31 cellular contexts compared by ENCODE assay signal in genomic region chr10:87038286-87038717, GRCh38. TPM values are rescaled to one million over a fixed set of nuclear protein-coding genes. Genes with fewer than 3 reads are reported as not detected.
DNase-seq lines count a peak whose midpoint lies in the region; ATAC-seq, FAIRE-seq and TF ChIP-seq lines count a peak whose summit lies in the region.
"Had no signal": no experiment of that assay in that cellular context is flagged by ENCODE, and none has a peak within 500 bp of the region (broad histone marks: within the 10 kb centered on the region; RNA-seq: fewer than 3 reads in every experiment).

No MANE protein-coding gene starts in this region.

- H3K36me3 ChIP-seq in keratinocyte (ENCODE audit: control insufficient read depth in 2 of 2, extremely low read depth in 1 of 2, insufficient read depth in 2 of 2, low read length in 2 of 2) (no peaks in the 10 kb centered on the region), OCI-LY7 (ENCODE audit: insufficient read depth, low read length) (no peaks in the 10 kb centered on the region)
- H3K36me3 ChIP-seq: vagina had no signal

- H3K9me2 ChIP-seq in OCI-LY7 (ENCODE audit: insufficient read depth, low read length): no peaks in the 10 kb centered on the region

- H3K4me1 ChIP-seq in keratinocyte (ENCODE audit: control insufficient read depth, extremely low read depth, insufficient read depth, low read length): peaks cover 13% of the 10 kb centered on the region
- no peaks in the 10 kb centered on the region for H3K4me1 ChIP-seq in OCI-LY7 (ENCODE audit: insufficient read depth, low read length, poor library complexity, severe bottlenecking)
- H3K4me1 ChIP-seq: vagina had no signal

- H3K4me1 Mint-ChIP-seq in stimulated activated naive CD8-positive, alpha-beta T cell treated with anti-CD3 and anti-CD28 coated beads, Interleukin-15, amount 100 ng/mL, for 72 hours: no peaks in the 10 kb centered on the region
- H3K4me1 Mint-ChIP-seq: activated B cell treated with CpG ODN at 0.5 μM for 24 hours; activated naive CD4-positive, alpha-beta T cell treated with anti-CD3 and anti-CD28 coated beads, Interleukin-2, amount 50 U/mL, for 24 hours; CD14-positive monocyte; endodermal cell; memory B cell; nephron had no signal

- H3K9me1 ChIP-seq in keratinocyte (ENCODE audit: control insufficient read depth, extremely low read depth, insufficient read depth, low read length): no peaks in the 10 kb centered on the region

- no peak overlapping the region for H3K4me3 ChIP-seq in keratinocyte (ENCODE audit: control insufficient read depth in 2 of 3, extremely low read depth in 1 of 3, insufficient read depth in 2 of 3, low read depth in 1 of 3, low read length in 3 of 3)
- H3K4me3 ChIP-seq in OCI-LY7 (ENCODE audit: low read depth, low read length, poor library complexity, severe bottlenecking): no peak overlapping the region
- H3K4me3 ChIP-seq: hepatocyte, K562, skin epidermis, vagina had no signal

- H3K27me3 ChIP-seq in keratinocyte (ENCODE audit: control insufficient read depth, extremely low read depth, insufficient read depth, low read length): no peaks in the 10 kb centered on the region
- H3K27me3 ChIP-seq: hepatocyte, vagina had no signal

- H3K4me2 ChIP-seq in keratinocyte (ENCODE audit: control insufficient read depth, extremely low read depth, insufficient read depth, low read depth, low read length): peak overlapping the region; percentile 56
- H3K4me2 ChIP-seq in OCI-LY7 (ENCODE audit: low read length): no peak overlapping the region
- H3K4me2 ChIP-seq: hepatocyte had no signal

- POLR2A ChIA-PET in RWPE1 (lab: Yijun Ruan, JAX; ENCODE audit: low non-redundant PET): no interaction called here
- POLR2A ChIA-PET in OCI-LY7 (lab: Charles Lee): no interaction called here

- dilution Hi-C loops in keratinocyte (cut with MboI; ENCODE audit: extremely low pct_ligation_motif_present, low sequenced_read_pairs): no loop called here

- no TSS peak for BruUV-seq in OCI-LY7 (replicated peaks; lab: Mats Ljungman, UMichigan)

- H3K9me3 Mint-ChIP-seq in stimulated activated naive CD8-positive, alpha-beta T cell treated with anti-CD3 and anti-CD28 coated beads, Interleukin-15, amount 100 ng/mL, for 72 hours: no peaks in the 10 kb centered on the region
- H3K9me3 Mint-ChIP-seq: activated B cell treated with CpG ODN at 0.5 μM for 24 hours, CD14-positive monocyte, memory B cell had no signal

- no peaks in the 10 kb centered on the region for H3K27me3 Mint-ChIP-seq in stimulated activated naive CD8-positive, alpha-beta T cell treated with anti-CD3 and anti-CD28 coated beads, Interleukin-15, amount 100 ng/mL, for 72 hours
- H3K27me3 Mint-ChIP-seq: activated B cell treated with CpG ODN at 0.5 μM for 24 hours; activated CD8-positive, alpha-beta T cell treated with anti-CD3 and anti-CD28 coated beads for 36 hours; activated naive CD4-positive, alpha-beta T cell treated with anti-CD3 and anti-CD28 coated beads, Interleukin-2, amount 50 U/mL, for 24 hours; memory B cell had no signal

- no peak for TF ChIP-seq CTCF in RWPE1 (conservative IDR thresholded peaks at IDR 0.05; ENCODE audit: low read depth)
- no peak for TF ChIP-seq CTCF in keratinocyte (optimal IDR thresholded peaks at IDR 0.05 in 1 of 3, IDR thresholded peaks at IDR 0.05 in 1 of 3, conservative IDR thresholded peaks at IDR 0.05 in 1 of 3; ENCODE audit: extremely low read depth in 1 of 3, insufficient read depth in 2 of 3, low read length in 3 of 3)
- TF ChIP-seq CTCF in OCI-LY7 (conservative IDR thresholded peaks at IDR 0.05; ENCODE audit: low read length): no peak

- H4K20me1 ChIP-seq in keratinocyte (ENCODE audit: control insufficient read depth, extremely low read depth, insufficient read depth, low read length) (no peaks in the 10 kb centered on the region), OCI-LY7 (ENCODE audit: insufficient read depth, low read length) (no peaks in the 10 kb centered on the region)

- no peaks in the 10 kb centered on the region for H3K9me3 ChIP-seq in keratinocyte (ENCODE audit: control insufficient read depth, low read depth, low read length)
- H3K9me3 ChIP-seq in OCI-LY7 (ENCODE audit: low read length): no peaks in the 10 kb centered on the region
- H3K9me3 ChIP-seq: vagina had no signal

- H3K27ac ChIP-seq in RWPE1: peak overlapping the region; percentile 48
- H3K27ac ChIP-seq in keratinocyte (ENCODE audit: control insufficient read depth, insufficient read depth, low read length): no peak overlapping the region
- no peak overlapping the region for H3K27ac ChIP-seq in OCI-LY7 (ENCODE audit: low read depth, low read length, poor library complexity, severe bottlenecking)
- H3K27ac ChIP-seq: hepatocyte, vagina had no signal

- peak; percentile 31 for ATAC-seq in stimulated activated naive CD8-positive, alpha-beta T cell treated with anti-CD3 and anti-CD28 coated beads, Interleukin-15, amount 100 ng/mL, for 72 hours
- no peak for ATAC-seq in stimulated activated naive CD8-positive, alpha-beta T cell treated with anti-CD3 and anti-CD28 coated beads, Interleukin-15, Interleukin-2, amounts not matched to agents 100 U/mL and 50 U/mL, for 24 hours
- ATAC-seq in HG03108 (IDR thresholded peaks at IDR 0.05; ENCODE audit: unreplicated experiment) (no peak), GM19452 (IDR thresholded peaks at IDR 0.05; ENCODE audit: unreplicated experiment) (no peak)
- ATAC-seq: activated CD8-positive, alpha-beta T cell treated with anti-CD3 and anti-CD28 coated beads for 36 hours had no signal

- no peak for FAIRE-seq in keratinocyte (lab: Jason Lieb, UNC)
- FAIRE-seq: islet of Langerhans, K562 had no signal

- H3K27ac Mint-ChIP-seq in stimulated activated naive CD8-positive, alpha-beta T cell treated with anti-CD3 and anti-CD28 coated beads, Interleukin-15, amount 100 ng/mL, for 72 hours: no peak overlapping the region
- H3K27ac Mint-ChIP-seq: activated B cell treated with CpG ODN at 0.5 μM for 24 hours; activated CD8-positive, alpha-beta T cell treated with anti-CD3 and anti-CD28 coated beads for 36 hours; activated naive CD4-positive, alpha-beta T cell treated with anti-CD3 and anti-CD28 coated beads, Interleukin-2, amount 50 U/mL, for 24 hours; endodermal cell; memory B cell; nephron had no signal

- CTCF ChIA-PET in RWPE1 (lab: Yijun Ruan, JAX) (interaction anchor here (0.5 to 0.9 kb wide), 2 partner anchors 68 kb away, joined by 3 to 4 read pairs; no protein-coding TSS in a partner anchor), OCI-LY7 (lab: Charles Lee; ENCODE audit: unreplicated experiment) (no interaction called here)

- DNase-seq in stimulated activated naive CD8-positive, alpha-beta T cell treated with anti-CD3 and anti-CD28 coated beads, Interleukin-15, amount 100 ng/mL, for 72 hours: no peak
- DNase-seq in stimulated activated naive CD8-positive, alpha-beta T cell treated with anti-CD3 and anti-CD28 coated beads, Interleukin-15, Interleukin-2, amounts not matched to agents 100 U/mL and 50 U/mL, for 24 hours: no peak
- no peak for DNase-seq in RWPE1 (ENCODE audit: low spot score)
- no peak for DNase-seq in keratinocyte (ENCODE audit: low read depth, low spot score)
- DNase-seq in OCI-LY7 (ENCODE audit: low spot score): no peak
- no peak for DNase-seq in middle frontal gyrus (ENCODE audit: extremely low spot score, low spot score)
- DNase-seq: activated B cell treated with CpG ODN at 0.5 μM for 24 hours; activated CD8-positive, alpha-beta T cell treated with anti-CD3 and anti-CD28 coated beads for 36 hours; activated T-cell treated with anti-CD3 and anti-CD28 coated beads, Interleukin-2, amount 50 U/mL, for 1 hour; foreskin fibroblast; GF-D8; NCI-H1092; NCI-H2081; NCI-H510A; stimulated activated CD4-positive, alpha-beta T cell treated with anti-CD3 and anti-CD28 coated beads, Interleukin-4, amount 100 ng/mL, for 4 hours; substantia nigra had no signal

- H3K4me3 Mint-ChIP-seq in stimulated activated naive CD8-positive, alpha-beta T cell treated with anti-CD3 and anti-CD28 coated beads, Interleukin-15, amount 100 ng/mL, for 72 hours: no peak overlapping the region
- H3K4me3 Mint-ChIP-seq: activated B cell treated with CpG ODN at 0.5 μM for 24 hours; activated CD8-positive, alpha-beta T cell treated with anti-CD3 and anti-CD28 coated beads for 36 hours; activated naive CD4-positive, alpha-beta T cell treated with anti-CD3 and anti-CD28 coated beads, Interleukin-2, amount 50 U/mL, for 24 hours; CD14-positive monocyte; endodermal cell; memory B cell; nephron had no signal

- intact Hi-C loops in OCI-LY7 (cut with micrococcal nuclease; ENCODE audit: unreplicated experiment): no loop called here

- H2AFZ ChIP-seq in keratinocyte (ENCODE audit: control insufficient read depth, low read length) (no peak overlapping the region), OCI-LY7 (ENCODE audit: low read length) (no peak overlapping the region)
- H2AFZ ChIP-seq: hepatocyte had no signal

- peak overlapping the region; percentile 4 for H3K9ac ChIP-seq in keratinocyte (ENCODE audit: control insufficient read depth, extremely low read depth, insufficient read depth, low read length)

- H3K79me2 ChIP-seq in keratinocyte (ENCODE audit: control insufficient read depth, insufficient read depth, low read length) (no peaks in the 10 kb centered on the region), OCI-LY7 (ENCODE audit: insufficient read depth, low read depth, low read length) (no peaks in the 10 kb centered on the region)
- H3K79me2 ChIP-seq: hepatocyte had no signal

RNA-seq across cellular contexts. Expression of gene FAM25A, which starts 18.2 kb away (rescaled TPM):
- polyA plus RNA-seq in keratinocyte: 11.7 to 27.6 TPM (median 25.2 TPM) in 3 replicates
- 29.7 TPM for polyA plus RNA-seq in keratinocyte (2011; ENCODE audit: low read depth)
- 13.1 and 28.2 TPM in 2 replicates for polyA plus RNA-seq in keratinocyte (2011; cell fraction: cytosol; rRNA removed)
- 14.6 and 20.0 TPM in 2 replicates for polyA plus RNA-seq in keratinocyte (2011; cell fraction: nucleus; rRNA removed)
- polyA plus RNA-seq in keratinocyte (2012; ENCODE audit: low replicate concordance): 24.3 and 96.0 TPM in 2 replicates
- polyA minus RNA-seq in keratinocyte: not detected in 3 replicates
- polyA minus RNA-seq in keratinocyte (2011; cell fraction: cytosol; rRNA and poly(A)+ RNA removed): not detected
- polyA minus RNA-seq in keratinocyte (2011; cell fraction: nucleus; rRNA and poly(A)+ RNA removed): not detected in 2 replicates
- total RNA-seq in OCI-LY7 (2014; rRNA removed; shearing (Covaris generic)): not detected in 2 replicates
- not detected in 2 replicates for total RNA-seq in OCI-LY7 (2022)
- total RNA-seq: A673; activated B cell treated with CpG ODN at 0.5 μM for 24 hours; activated CD8-positive, alpha-beta T cell treated with anti-CD3 and anti-CD28 coated beads for 36 hours; endodermal cell; H4; hepatocyte; K562; T-helper 1 cell treated with Interleukin-12 subunit alpha and Interleukin-12 subunit beta and Interleukin-4 antibody, amounts not matched to agents 30 ng/mL and 1 ng/mL, for 36 hours had no signal
- polyA plus RNA-seq: CD14-positive monocyte, hepatocyte, K562 had no signal

RNA-seq across cellular contexts. Expression of gene GLUD1, which starts 56.3 kb away (rescaled TPM):
- polyA plus RNA-seq in keratinocyte: 82.1 to 124 TPM (median 106 TPM) in 3 replicates
- 14.5 TPM for polyA plus RNA-seq in keratinocyte (2011; ENCODE audit: low read depth)
- polyA plus RNA-seq in keratinocyte (2011; cell fraction: cytosol; rRNA removed): 77.4 and 109 TPM in 2 replicates
- 81.0 and 84.9 TPM in 2 replicates for polyA plus RNA-seq in keratinocyte (2011; cell fraction: nucleus; rRNA removed)
- polyA plus RNA-seq in keratinocyte (2012; ENCODE audit: low replicate concordance): 60.5 and 95.3 TPM in 2 replicates
- polyA minus RNA-seq in keratinocyte: 38.3 to 154 TPM (median 92.6 TPM) in 3 replicates
- polyA minus RNA-seq in keratinocyte (2011; cell fraction: cytosol; rRNA and poly(A)+ RNA removed): 96.5 TPM
- 49.8 and 69.4 TPM in 2 replicates for polyA minus RNA-seq in keratinocyte (2011; cell fraction: nucleus; rRNA and poly(A)+ RNA removed)
- total RNA-seq in OCI-LY7 (2014; rRNA removed; shearing (Covaris generic)): 86.5 and 98.5 TPM in 2 replicates
- total RNA-seq in OCI-LY7 (2022): 109 and 114 TPM in 2 replicates

RNA-seq across cellular contexts. Expression of gene SHLD2, which starts 56.7 kb away (rescaled TPM):
- 7.6 to 15.8 TPM (median 10.2 TPM) in 3 replicates for polyA plus RNA-seq in keratinocyte
- 6.4 TPM for polyA plus RNA-seq in keratinocyte (2011; ENCODE audit: low read depth)
- polyA plus RNA-seq in keratinocyte (2011; cell fraction: cytosol; rRNA removed): 5.6 and 13.0 TPM in 2 replicates
- polyA plus RNA-seq in keratinocyte (2011; cell fraction: nucleus; rRNA removed): 12.3 and 13.9 TPM in 2 replicates
- polyA plus RNA-seq in keratinocyte (2012; ENCODE audit: low replicate concordance): 6.4 and 10.6 TPM in 2 replicates
- polyA minus RNA-seq in keratinocyte: 2.9 to 17.5 TPM (median 6.6 TPM) in 3 replicates
- polyA minus RNA-seq in keratinocyte (2011; cell fraction: cytosol; rRNA and poly(A)+ RNA removed): 10.2 TPM
- 8.5 and 12.1 TPM in 2 replicates for polyA minus RNA-seq in keratinocyte (2011; cell fraction: nucleus; rRNA and poly(A)+ RNA removed)
- total RNA-seq in OCI-LY7 (2014; rRNA removed; shearing (Covaris generic)): 32.8 and 34.3 TPM in 2 replicates
- 36.1 and 37.3 TPM in 2 replicates for total RNA-seq in OCI-LY7 (2022)
